9 cellular contexts compared by ENCODE assay signal in the genomic region with DNA sequence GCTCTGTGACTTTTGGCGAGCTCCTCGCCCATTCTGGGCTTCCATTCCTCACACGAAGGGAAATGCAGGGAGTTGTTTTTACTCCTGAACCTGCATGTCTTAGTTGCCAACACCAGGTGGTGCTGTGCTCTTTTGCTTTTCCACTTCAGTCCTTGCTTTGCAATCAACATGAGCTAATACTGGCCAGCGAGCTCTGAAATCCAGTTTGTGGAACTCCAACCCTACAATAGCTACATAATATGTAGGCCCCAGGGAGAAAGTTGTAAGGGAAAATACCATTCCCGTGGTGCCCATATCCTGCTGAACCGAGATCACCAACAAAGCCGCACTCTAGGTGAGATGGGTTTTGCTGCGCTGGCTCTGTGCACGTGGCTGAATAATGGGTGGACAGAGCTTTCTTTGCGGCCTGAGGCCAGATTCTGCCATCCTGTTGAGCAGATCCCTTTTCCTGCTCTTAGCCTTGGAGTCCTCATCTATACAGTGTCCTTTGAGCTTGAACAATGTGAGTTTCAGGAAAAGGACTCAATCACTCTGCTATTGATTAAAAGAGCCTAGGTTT. TPM values are rescaled to one million over a fixed set of nuclear protein-coding genes. Genes with fewer than 3 reads are reported as not detected.
A peak's percentile ranks its signal among the peaks of the same experiment; 100 is the strongest.
DNase-seq lines count a peak whose midpoint lies in the region; ATAC-seq and TF ChIP-seq lines count a peak whose summit lies in the region.
"Had no signal": no experiment of that assay in that cellular context is flagged by ENCODE, and none has a peak within 500 bp of the region (broad histone marks: within the 10 kb centered on the region; RNA-seq: fewer than 3 reads in every experiment).

No MANE protein-coding gene starts in this region.

- TF ChIP-seq CTCF in fibroblast of mammary gland (conservative IDR thresholded peaks at IDR 0.05; ENCODE audit: control insufficient read depth, insufficient read depth, low read depth, low read length) (peak; percentile 94), nephron progenitor cell (IDR thresholded peaks at IDR 0.05) (peak; percentile 76)

- peaks cover 21% of the 10 kb centered on the region for H3K4me1 Mint-ChIP-seq in nephron progenitor cell

- no peak overlapping the region for H3K27ac Mint-ChIP-seq in nephron progenitor cell
- H3K27ac Mint-ChIP-seq: activated naive CD4-positive, alpha-beta T cell treated with anti-CD3 and anti-CD28 coated beads, Interleukin-2, amount 50 U/mL, for 24 hours had no signal

- H3K4me3 Mint-ChIP-seq in nephron progenitor cell: no peak overlapping the region
- H3K4me3 Mint-ChIP-seq: activated naive CD4-positive, alpha-beta T cell treated with anti-CD3 and anti-CD28 coated beads, Interleukin-2, amount 50 U/mL, for 24 hours had no signal

- H3K36me3 Mint-ChIP-seq in nephron progenitor cell (ENCODE audit: low read depth): peaks cover 11% of the 10 kb centered on the region

- H3K9me3 Mint-ChIP-seq in nephron progenitor cell: no peaks in the 10 kb centered on the region
- H3K9me3 Mint-ChIP-seq: activated naive CD4-positive, alpha-beta T cell treated with anti-CD3 and anti-CD28 coated beads, Interleukin-2, amount 50 U/mL, for 24 hours had no signal

- ATAC-seq in HG03342 (IDR thresholded peaks at IDR 0.05; ENCODE audit: unreplicated experiment) (peak; percentile 71), HG02588 (IDR thresholded peaks at IDR 0.05; ENCODE audit: unreplicated experiment) (no peak)

- DNase-seq in ELR (ENCODE audit: low read depth) (peak; percentile 74), NOMO-1 (lab: John Stamatoyannopoulos, UW; ENCODE audit: unreplicated experiment in 2 of 2) (peak; percentile 55 to 84), fibroblast of mammary gland (ENCODE audit: low read depth) (peak; percentile 82), nephron progenitor cell (peak; percentile 66), ureter (ENCODE audit: low spot score) (peak; percentile 76)
- peak; percentile 28 for DNase-seq in activated T-cell treated with anti-CD3 and anti-CD28 coated beads, Interleukin-2, amount 50 U/mL, for 1 hour

- peaks cover 7% of the 10 kb centered on the region for H3K27me3 Mint-ChIP-seq in nephron progenitor cell (ENCODE audit: low read depth, poor library complexity)
- H3K27me3 Mint-ChIP-seq: activated naive CD4-positive, alpha-beta T cell treated with anti-CD3 and anti-CD28 coated beads, Interleukin-2, amount 50 U/mL, for 24 hours had no signal

- no peak overlapping the region for H3K4me3 ChIP-seq in fibroblast of mammary gland (ENCODE audit: control insufficient read depth, low read depth, low read length)

RNA-seq across cellular contexts. Expression of a gene that starts 25.0 kb away (rescaled TPM):
- total RNA-seq in ureter: 11.4 TPM

RNA-seq across cellular contexts. Expression of a gene that starts 25.2 kb away (rescaled TPM):
- total RNA-seq in ureter: 55.6 TPM

Comparison
In these comparisons a context has a peak if more than half of its experiments do, and no peak if none do; other contexts are left out.
1. DNase-seq: peak in every context shown above with its lines; median percentile 82 in fibroblast of mammary gland; 76 in ureter; 74 in ELR; 70 in NOMO-1; 66 in nephron progenitor cell; 28 in activated T-cell treated with anti-CD3 and anti-CD28 coated beads, Interleukin-2, amount 50 U/mL, for 1 hour.